ENCODE assay signal across 8 cellular contexts in the genomic region with DNA sequence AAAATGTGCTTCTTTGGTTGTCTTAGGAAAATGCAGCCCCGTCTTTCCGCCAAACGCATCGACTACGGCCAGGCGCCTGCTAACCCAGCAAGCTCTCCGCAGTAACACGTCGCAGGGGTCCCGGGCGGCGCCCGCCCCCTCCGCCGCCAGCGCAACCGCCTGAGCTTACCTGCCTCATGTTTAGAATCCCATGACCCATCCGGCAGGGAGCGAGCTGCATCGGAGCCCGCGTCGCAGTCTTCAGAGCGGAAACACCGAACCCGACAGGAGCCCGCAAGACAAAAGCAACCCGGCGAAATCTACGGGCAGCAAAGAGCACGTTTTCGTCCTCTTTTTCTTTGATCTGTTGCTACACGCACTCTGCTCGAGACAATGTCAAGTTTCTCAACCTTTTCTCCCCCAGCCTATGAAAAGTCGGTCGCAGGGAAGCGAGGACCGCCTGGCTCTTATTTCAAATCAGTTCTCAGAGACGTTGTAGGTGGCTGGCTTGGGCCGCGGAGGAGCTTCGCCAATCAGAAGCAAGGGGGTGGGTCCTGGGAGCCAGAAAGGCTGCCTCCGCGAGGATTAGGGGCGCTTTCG. TPM values are rescaled to one million over a fixed set of nuclear protein-coding genes. Genes with fewer than 3 reads are reported as not detected.
A peak's percentile ranks its signal among the peaks of the same experiment; 100 is the strongest.
DNase-seq lines count a peak whose midpoint lies in the region; ATAC-seq lines count a peak whose summit lies in the region.

A gene with protein sequence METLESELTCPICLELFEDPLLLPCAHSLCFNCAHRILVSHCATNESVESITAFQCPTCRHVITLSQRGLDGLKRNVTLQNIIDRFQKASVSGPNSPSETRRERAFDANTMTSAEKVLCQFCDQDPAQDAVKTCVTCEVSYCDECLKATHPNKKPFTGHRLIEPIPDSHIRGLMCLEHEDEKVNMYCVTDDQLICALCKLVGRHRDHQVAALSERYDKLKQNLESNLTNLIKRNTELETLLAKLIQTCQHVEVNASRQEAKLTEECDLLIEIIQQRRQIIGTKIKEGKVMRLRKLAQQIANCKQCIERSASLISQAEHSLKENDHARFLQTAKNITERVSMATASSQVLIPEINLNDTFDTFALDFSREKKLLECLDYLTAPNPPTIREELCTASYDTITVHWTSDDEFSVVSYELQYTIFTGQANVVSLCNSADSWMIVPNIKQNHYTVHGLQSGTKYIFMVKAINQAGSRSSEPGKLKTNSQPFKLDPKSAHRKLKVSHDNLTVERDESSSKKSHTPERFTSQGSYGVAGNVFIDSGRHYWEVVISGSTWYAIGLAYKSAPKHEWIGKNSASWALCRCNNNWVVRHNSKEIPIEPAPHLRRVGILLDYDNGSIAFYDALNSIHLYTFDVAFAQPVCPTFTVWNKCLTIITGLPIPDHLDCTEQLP (minus strand): TSS at position 465 of the 579 bp plus-strand sequence. CDS start 53,038 bp downstream, outside the sequence.

- DNase-seq in Ammon's horn (ENCODE audit: low spot score) (peak; percentile 72), H7 (peak; percentile 85), NCI-H524 (lab: John Stamatoyannopoulos, UW) (peak; percentile 77 to 79), brain pericyte (ENCODE audit: low read depth, low spot score) (peak; percentile 45), retina (peak; percentile 83)
- DNase-seq in activated CD8-positive, alpha-beta memory T cell treated with anti-CD3 and anti-CD28 coated beads, Interleukin-2, amount 50 U/mL, for 4 hours, result no peak

- H3K9ac ChIP-seq in iPS-15b (ENCODE audit: low read depth, low read length), result peak within 1 kb of the TSS; percentile 48

- peaks cover 17% of the 10 kb centered on the region for H3K4me1 ChIP-seq in iPS-15b (ENCODE audit: control insufficient read depth, insufficient read depth, low read length)

- H3K36me3 ChIP-seq in H7 (replicated peaks; ENCODE audit: control insufficient read depth, insufficient read depth, low read length), result no peaks in the 10 kb centered on the region
- no peaks in the 10 kb centered on the region for H3K36me3 ChIP-seq in iPS-15b (ENCODE audit: control insufficient read depth, insufficient read depth, low read length)

- no peak for ATAC-seq in HG02571 (IDR thresholded peaks at IDR 0.05; ENCODE audit: unreplicated experiment)

- H3K9me3 ChIP-seq in iPS-15b (ENCODE audit: control insufficient read depth, insufficient read depth, low read length), result no peaks in the 10 kb centered on the region

- peak within 1 kb of the TSS; percentile 75 for H3K4me3 ChIP-seq in H7 (ENCODE audit: insufficient read depth, low read depth, low read length)
- peak within 1 kb of the TSS; percentile 62 for H3K4me3 ChIP-seq in iPS-15b (ENCODE audit: low read depth, low read length)

- H3K27me3 ChIP-seq in H7 (ENCODE audit: control insufficient read depth, insufficient read depth, low read length), result no peaks in the 10 kb centered on the region
- no peaks in the 10 kb centered on the region for H3K27me3 ChIP-seq in iPS-15b (ENCODE audit: control insufficient read depth, insufficient read depth, low read length)

RNA-seq across cellular contexts. Expression of the gene that starts here (rescaled TPM):
- total RNA-seq in H7 (2014; rRNA removed; shearing (Covaris generic)), result 55.1 and 63.4 TPM in 2 replicates
